In genomic region chr20:53752583-53752970, GRCh38 we compare ENCODE assay signal across 11 cellular contexts.
DNase-seq lines count a peak whose midpoint lies in the region; ATAC-seq and TF ChIP-seq lines count a peak whose summit lies in the region.
"Had no signal": no experiment of that assay in that cellular context is flagged by ENCODE, and none has a peak within 500 bp of the region (broad histone marks: within the 10 kb centered on the region; RNA-seq: fewer than 3 reads in every experiment).

No MANE protein-coding gene starts in this region.

- TF ChIP-seq EP300 in gastroesophageal sphincter (IDR thresholded peaks at IDR 0.05): no peak

- in situ Hi-C loops in Caki2 (cut with HindIII; ENCODE audit: low pct_unique_long_range_greater_than_20kb, low sequenced_read_pairs): loop anchor here (25.0 kb wide), 1 partner anchor 160 kb away; no protein-coding TSS in a partner anchor

- H3K27me3 ChIP-seq in gastroesophageal sphincter: no peaks in the 10 kb centered on the region
- H3K27me3 ChIP-seq: MG63 had no signal

- DNase-seq in Caki2 (ENCODE audit: low read depth) (peak; percentile 38), NCI-H526 treated with DMSO at 0.1 percent for 48 hours (lab: John Stamatoyannopoulos, UW) (peak; percentile 53), neural crest cell (ENCODE audit: low read depth, low spot score) (no peak)
- DNase-seq: activated CD4-positive, alpha-beta T cell treated with anti-CD3 and anti-CD28 coated beads, Interleukin-2, amount 50 U/mL, for 4 hours; DMS79 treated with DMSO at 0.1 percent for 48 hours; MG63 had no signal

- H3K36me3 Mint-ChIP-seq in brain (no peaks in the 10 kb centered on the region), neural crest cell (ENCODE audit: low read depth) (no peaks in the 10 kb centered on the region)

- H3K4me3 Mint-ChIP-seq in brain: peak overlapping the region in 3 of 5 experiments; percentile 36 to 49 (median 37)
- peak overlapping the region; percentile 1 for H3K4me3 Mint-ChIP-seq in neural crest cell

- no peaks in the 10 kb centered on the region for H3K27me3 Mint-ChIP-seq in brain
- no peaks in the 10 kb centered on the region for H3K27me3 Mint-ChIP-seq in neural crest cell (ENCODE audit: low read depth)

- H3K4me1 Mint-ChIP-seq in brain (peaks cover 74% of the 10 kb centered on the region), neural crest cell (peaks cover 69% of the 10 kb centered on the region)

- no peak for TF ChIP-seq CTCF in brain (conservative IDR thresholded peaks at IDR 0.05)
- TF ChIP-seq CTCF in neural crest cell (conservative IDR thresholded peaks at IDR 0.05): no peak
- no peak for TF ChIP-seq CTCF in gastroesophageal sphincter (IDR thresholded peaks at IDR 0.05)

- H3K27ac Mint-ChIP-seq in brain: peak overlapping the region; percentile 5 to 95 (median 52)
- peak overlapping the region; percentile 88 for H3K27ac Mint-ChIP-seq in neural crest cell (ENCODE audit: unreplicated experiment)

- no peak overlapping the region for H3K27ac ChIP-seq in gastroesophageal sphincter

- no peak for TF ChIP-seq POLR2A in gastroesophageal sphincter (IDR thresholded peaks at IDR 0.05)

- no peak overlapping the region for H3K4me3 ChIP-seq in gastroesophageal sphincter
- H3K4me3 ChIP-seq: MG63 had no signal

- H3K4me1 ChIP-seq in gastroesophageal sphincter: peaks cover 0 to 15% (median 7%) of the 10 kb centered on the region in 3 donors

- H3K36me3 ChIP-seq in gastroesophageal sphincter: no peaks in the 10 kb centered on the region
- H3K36me3 ChIP-seq: MG63 had no signal

- ATAC-seq in gastroesophageal sphincter (no peak), GM21576 (IDR thresholded peaks at IDR 0.05; ENCODE audit: unreplicated experiment) (no peak), HG02885 (IDR thresholded peaks at IDR 0.05; ENCODE audit: poor library complexity, unreplicated experiment) (no peak), GM18909 (IDR thresholded peaks at IDR 0.05; ENCODE audit: poor library complexity, unreplicated experiment) (no peak)

- WGBS in gastroesophageal sphincter (ENCODE audit: low coverage in 1 of 2), 2 donors: 97 to 100% methylated on average over 3 of the region's 3 CpGs

- H3K9me3 ChIP-seq in gastroesophageal sphincter: no peaks in the 10 kb centered on the region
- H3K9me3 ChIP-seq: MG63 had no signal

- H3K9me3 Mint-ChIP-seq in brain: peaks cover 0 to 1% (median 0%) of the 10 kb centered on the region in 5 experiments
- no peaks in the 10 kb centered on the region for H3K9me3 Mint-ChIP-seq in neural crest cell
